ENCODE assay signal across 1 cellular context in genomic region chr1:96544831-96545221, GRCh38.
TF ChIP-seq lines count a peak whose summit lies in the region.

No MANE protein-coding gene starts in this region.

TF ChIP-seq in H1, 55 proteins besides CTCF, POLR2A, EP300 and RAD21 (continued from another document):
- TF ChIP-seq GTF2F1 (IDR thresholded peaks at IDR 0.05; ENCODE audit: borderline replicate concordance, low read depth, low read length) (no peak), BACH1 (IDR thresholded peaks at IDR 0.05; ENCODE audit: low read length) (no peak), YY1 (IDR thresholded peaks at IDR 0.05; ENCODE audit: low read depth, low read length) (no peak), BRCA1 (IDR thresholded peaks at IDR 0.05; ENCODE audit: low read depth, low read length) (no peak), POLR2AphosphoS5 (IDR thresholded peaks at IDR 0.05; ENCODE audit: low read depth, low read length) (no peak), JUND (IDR thresholded peaks at IDR 0.05; ENCODE audit: low read length) (no peak), USF2 (IDR thresholded peaks at IDR 0.05; ENCODE audit: low read length) (no peak), ATF2 (IDR thresholded peaks at IDR 0.05; ENCODE audit: low read length) (no peak), GABPA (IDR thresholded peaks at IDR 0.05; ENCODE audit: borderline replicate concordance, insufficient read depth, low read length) (no peak), KDM1A (IDR thresholded peaks at IDR 0.05; ENCODE audit: borderline replicate concordance, low read length) (no peak), SP1 (IDR thresholded peaks at IDR 0.05; ENCODE audit: low read depth, low read length) (no peak)
